Comparison of ENCODE assay signal across 1 cellular context in the genomic region with DNA sequence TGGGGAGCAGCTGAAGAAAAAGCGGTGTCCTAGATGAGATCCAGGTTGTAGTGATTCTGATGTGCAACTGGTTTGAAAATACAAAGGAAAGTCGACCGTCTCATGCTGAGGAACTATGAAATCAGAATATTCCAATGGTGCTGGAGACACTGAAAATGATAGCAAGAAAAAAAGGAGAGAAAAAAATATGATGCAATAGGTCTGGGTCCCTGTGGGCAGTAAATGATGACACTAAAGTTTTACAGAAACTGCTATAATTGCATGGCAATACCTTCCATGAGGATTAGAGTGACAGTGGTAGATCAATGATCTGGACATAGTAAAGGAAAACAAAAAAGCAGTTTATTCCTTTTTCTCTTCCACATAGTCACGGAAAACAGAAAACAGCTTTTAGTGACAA.
A peak's percentile ranks its signal among the peaks of the same experiment; 100 is the strongest.
TF ChIP-seq lines count a peak whose summit lies in the region.

No MANE protein-coding gene starts in this region.

TF ChIP-seq in GM12878, 131 proteins besides CTCF, POLR2A, EP300 and RAD21:
- TF ChIP-seq NR2C1 (IDR thresholded peaks at IDR 0.05) (no peak), IKZF1 (conservative IDR thresholded peaks at IDR 0.05) (no peak), POLR2AphosphoS5 (IDR thresholded peaks at IDR 0.05; ENCODE audit: low read length) (0 out of 2 replicates have a peak, but pooled peaks have one; percentile 13)
- TF ChIP-seq, protein P1, sequence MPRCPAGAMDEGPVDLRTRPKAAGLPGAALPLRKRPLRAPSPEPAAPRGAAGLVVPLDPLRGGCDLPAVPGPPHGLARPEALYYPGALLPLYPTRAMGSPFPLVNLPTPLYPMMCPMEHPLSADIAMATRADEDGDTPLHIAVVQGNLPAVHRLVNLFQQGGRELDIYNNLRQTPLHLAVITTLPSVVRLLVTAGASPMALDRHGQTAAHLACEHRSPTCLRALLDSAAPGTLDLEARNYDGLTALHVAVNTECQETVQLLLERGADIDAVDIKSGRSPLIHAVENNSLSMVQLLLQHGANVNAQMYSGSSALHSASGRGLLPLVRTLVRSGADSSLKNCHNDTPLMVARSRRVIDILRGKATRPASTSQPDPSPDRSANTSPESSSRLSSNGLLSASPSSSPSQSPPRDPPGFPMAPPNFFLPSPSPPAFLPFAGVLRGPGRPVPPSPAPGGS (IDR thresholded peaks at IDR 0.05; ENCODE audit: borderline replicate concordance, insufficient read depth, low read depth, low read length, poor library complexity, severe bottlenecking) = no peak
- TF ChIP-seq, protein P2, sequence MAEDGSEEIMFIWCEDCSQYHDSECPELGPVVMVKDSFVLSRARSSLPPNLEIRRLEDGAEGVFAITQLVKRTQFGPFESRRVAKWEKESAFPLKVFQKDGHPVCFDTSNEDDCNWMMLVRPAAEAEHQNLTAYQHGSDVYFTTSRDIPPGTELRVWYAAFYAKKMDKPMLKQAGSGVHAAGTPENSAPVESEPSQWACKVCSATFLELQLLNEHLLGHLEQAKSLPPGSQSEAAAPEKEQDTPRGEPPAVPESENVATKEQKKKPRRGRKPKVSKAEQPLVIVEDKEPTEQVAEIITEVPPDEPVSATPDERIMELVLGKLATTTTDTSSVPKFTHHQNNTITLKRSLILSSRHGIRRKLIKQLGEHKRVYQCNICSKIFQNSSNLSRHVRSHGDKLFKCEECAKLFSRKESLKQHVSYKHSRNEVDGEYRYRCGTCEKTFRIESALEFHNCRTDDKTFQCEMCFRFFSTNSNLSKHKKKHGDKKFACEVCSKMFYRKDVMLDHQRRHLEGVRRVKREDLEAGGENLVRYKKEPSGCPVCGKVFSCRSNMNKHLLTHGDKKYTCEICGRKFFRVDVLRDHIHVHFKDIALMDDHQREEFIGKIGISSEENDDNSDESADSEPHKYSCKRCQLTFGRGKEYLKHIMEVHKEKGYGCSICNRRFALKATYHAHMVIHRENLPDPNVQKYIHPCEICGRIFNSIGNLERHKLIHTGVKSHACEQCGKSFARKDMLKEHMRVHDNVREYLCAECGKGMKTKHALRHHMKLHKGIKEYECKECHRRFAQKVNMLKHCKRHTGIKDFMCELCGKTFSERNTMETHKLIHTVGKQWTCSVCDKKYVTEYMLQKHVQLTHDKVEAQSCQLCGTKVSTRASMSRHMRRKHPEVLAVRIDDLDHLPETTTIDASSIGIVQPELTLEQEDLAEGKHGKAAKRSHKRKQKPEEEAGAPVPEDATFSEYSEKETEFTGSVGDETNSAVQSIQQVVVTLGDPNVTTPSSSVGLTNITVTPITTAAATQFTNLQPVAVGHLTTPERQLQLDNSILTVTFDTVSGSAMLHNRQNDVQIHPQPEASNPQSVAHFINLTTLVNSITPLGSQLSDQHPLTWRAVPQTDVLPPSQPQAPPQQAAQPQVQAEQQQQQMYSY (CRISPR knock-in tag; IDR thresholded peaks at IDR 0.05) = no peak
